1 cellular context compared by ENCODE assay signal in genomic region chr10:105973912-105974311, GRCh38.
TF ChIP-seq lines count a peak whose summit lies in the region.

No MANE protein-coding gene starts in this region.

TF ChIP-seq in GM23338, 12 proteins besides CTCF, POLR2A, EP300 and RAD21 (continued from another document):
- TF ChIP-seq ZNF462 (CRISPR knock-in tag; IDR thresholded peaks at IDR 0.05) (no peak), ETS1 (IDR thresholded peaks at IDR 0.05) (no peak), REST (IDR thresholded peaks at IDR 0.05; ENCODE audit: unreplicated experiment) (no peak), EZH2phosphoT487 (IDR thresholded peaks at IDR 0.05; ENCODE audit: unreplicated experiment) (no peak), EZH2 (IDR thresholded peaks at IDR 0.05; ENCODE audit: low read depth, unreplicated experiment) (no peak), POLR2AphosphoS5 (IDR thresholded peaks at IDR 0.05; ENCODE audit: low read depth) (no peak), ZNF331 (CRISPR knock-in tag; IDR thresholded peaks at IDR 0.05; ENCODE audit: low read depth) (no peak), STAT1 (IDR thresholded peaks at IDR 0.05; ENCODE audit: unreplicated experiment) (no peak), JUNB (IDR thresholded peaks at IDR 0.05; ENCODE audit: unreplicated experiment) (no peak), CREB1 (CRISPR knock-in tag; IDR thresholded peaks at IDR 0.05; ENCODE audit: low read depth) (no peak)
TF ChIP-seq in GM23338: peak in this region for 0.
